Comparison of ENCODE assay signal across 28 cellular contexts in genomic region chr20:8464368-8464767, GRCh38.
A peak's percentile ranks its signal among the peaks of the same experiment; 100 is the strongest.
DNase-seq lines count a peak whose midpoint lies in the region; ATAC-seq, FAIRE-seq and TF ChIP-seq lines count a peak whose summit lies in the region.
"Had no signal": no experiment of that assay in that cellular context is flagged by ENCODE, and none has a peak within 500 bp of the region (broad histone marks: within the 10 kb centered on the region; RNA-seq: fewer than 3 reads in every experiment).

No MANE protein-coding gene starts in this region.

- H3K27me3 Mint-ChIP-seq in activated T-helper 17 cell treated with anti-CD3 and anti-CD28 coated beads, Interleukin-2, amount 50 U/mL, for 72 hours: no peaks in the 10 kb centered on the region
- H3K27me3 Mint-ChIP-seq: activated CD4-positive, alpha-beta T cell treated with anti-CD3 and anti-CD28 coated beads, Interleukin-2, amount 10 ng/mL, durations not matched to agents 7 days and 5 days; activated naive CD8-positive, alpha-beta T cell; natural killer cell treated with Interleukin-12 subunit alpha and Interleukin-12 subunit beta and Interleukin-15 and Interleukin-18, amount 100 ng/mL, for 72 hours; stimulated activated naive CD8-positive, alpha-beta T cell treated with anti-CD3 and anti-CD28 coated beads, Interleukin-15, amount 100 ng/mL, for 72 hours; T-helper 17 cell had no signal

- H3K4me3 ChIP-seq in A549: no peak overlapping the region
- H3K4me3 ChIP-seq: pancreas, right atrium auricular region, tibial nerve had no signal

- POLR2A ChIA-PET in A549 (lab: Yijun Ruan, JAX): no interaction called here

- TF ChIP-seq POLR2A in A549 (IDR thresholded peaks at IDR 0.05; ENCODE audit: low read length): no peak

- no peak overlapping the region for H3K27ac ChIP-seq in A549
- H3K27ac ChIP-seq: pancreas, right atrium auricular region, tibial nerve, VCaP had no signal

- H3K9me3 Mint-ChIP-seq in activated T-helper 17 cell treated with anti-CD3 and anti-CD28 coated beads, Interleukin-2, amount 50 U/mL, for 72 hours: peaks cover 6% of the 10 kb centered on the region
- H3K9me3 Mint-ChIP-seq: activated CD4-positive, alpha-beta T cell treated with anti-CD3 and anti-CD28 coated beads, Interleukin-2, amount 10 ng/mL, durations not matched to agents 7 days and 5 days; natural killer cell treated with Interleukin-12 subunit alpha and Interleukin-12 subunit beta and Interleukin-15 and Interleukin-18, amount 100 ng/mL, for 72 hours had no signal

- WGBS in A549 (ENCODE audit: missing lambda C conversion rate): 48% methylated on average over 2 of the region's 2 CpGs

- no peak overlapping the region for H3K4me2 ChIP-seq in A549

- H3K4me1 Mint-ChIP-seq in activated T-helper 17 cell treated with anti-CD3 and anti-CD28 coated beads, Interleukin-2, amount 50 U/mL, for 72 hours: no peaks in the 10 kb centered on the region
- H3K4me1 Mint-ChIP-seq: activated CD4-positive, alpha-beta T cell treated with anti-CD3 and anti-CD28 coated beads, Interleukin-2, amount 10 ng/mL, durations not matched to agents 7 days and 5 days; endodermal cell; mesothelial cell of epicardium; stimulated activated naive CD8-positive, alpha-beta T cell treated with anti-CD3 and anti-CD28 coated beads, Interleukin-15, amount 100 ng/mL, for 72 hours; T-helper 17 cell had no signal

- DNase-seq in A549 (ENCODE audit: low read depth in 1 of 2, low spot score in 1 of 2) (peak in 1 of 2 experiments; percentile 20), HT1080 (ENCODE audit: low read depth) (peak; percentile 53), iris pigment epithelial cell (ENCODE audit: low read depth) (peak; percentile 21), Ammon's horn (ENCODE audit: low spot score) (no peak), nucleus accumbens (lab: John Stamatoyannopoulos, UW) (no peak)
- DNase-seq: activated CD4-positive, alpha-beta T cell treated with anti-CD3 and anti-CD28 coated beads, Interleukin-2, amount 10 ng/mL, durations not matched to agents 7 days and 5 days; cortex of kidney; endodermal cell; glutamatergic neuron; H7; left cardiac atrium; NCI-H1092; NCI-H1930; NCI-H226; NCI-H82; pancreas; stimulated activated naive CD8-positive, alpha-beta T cell treated with anti-CD3 and anti-CD28 coated beads, Interleukin-15, amount 100 ng/mL, for 72 hours; T-helper 17 cell had no signal

- no peak for FAIRE-seq in A549 (lab: Jason Lieb, UNC)
- FAIRE-seq: A204.1, pancreas had no signal

- H3K36me3 Mint-ChIP-seq in activated T-helper 17 cell treated with anti-CD3 and anti-CD28 coated beads, Interleukin-2, amount 50 U/mL, for 72 hours (ENCODE audit: low read depth): peaks cover 6% of the 10 kb centered on the region
- H3K36me3 Mint-ChIP-seq: activated naive CD8-positive, alpha-beta T cell had no signal

- no peak overlapping the region for H3K27ac Mint-ChIP-seq in activated T-helper 17 cell treated with anti-CD3 and anti-CD28 coated beads, Interleukin-2, amount 50 U/mL, for 72 hours
- H3K27ac Mint-ChIP-seq: activated CD4-positive, alpha-beta T cell treated with anti-CD3 and anti-CD28 coated beads, Interleukin-2, amount 10 ng/mL, durations not matched to agents 7 days and 5 days; activated naive CD8-positive, alpha-beta T cell; endodermal cell; mesothelial cell of epicardium; natural killer cell treated with Interleukin-12 subunit alpha and Interleukin-12 subunit beta and Interleukin-15 and Interleukin-18, amount 100 ng/mL, for 72 hours; stimulated activated naive CD8-positive, alpha-beta T cell treated with anti-CD3 and anti-CD28 coated beads, Interleukin-15, amount 100 ng/mL, for 72 hours; T-helper 17 cell had no signal

- TF ChIP-seq CTCF in A549 (IDR thresholded peaks at IDR 0.05): no peak

- ATAC-seq in A549: no peak
- peak; percentile 34 for ATAC-seq in activated T-helper 17 cell treated with anti-CD3 and anti-CD28 coated beads, Interleukin-2, amount 50 U/mL, for 72 hours (replicated peaks)
- ATAC-seq in GM21390 (IDR thresholded peaks at IDR 0.05; ENCODE audit: unreplicated experiment): no peak
- no peak for ATAC-seq in HG03571 (IDR thresholded peaks at IDR 0.05; ENCODE audit: unreplicated experiment)
- ATAC-seq: left cardiac atrium; natural killer cell treated with Interleukin-12 subunit alpha and Interleukin-12 subunit beta and Interleukin-15 and Interleukin-18, amount 100 ng/mL, for 72 hours; stimulated activated naive CD8-positive, alpha-beta T cell treated with anti-CD3 and anti-CD28 coated beads, Interleukin-15, amount 100 ng/mL, for 72 hours; T-helper 17 cell had no signal

- TF ChIP-seq EP300 in A549 (IDR thresholded peaks at IDR 0.05): no peak

- no peak for TF ChIP-seq RAD21 in A549 (conservative IDR thresholded peaks at IDR 0.05 in 1 of 2, IDR thresholded peaks at IDR 0.05 in 1 of 2)

- H3K9me3 ChIP-seq in A549: no peaks in the 10 kb centered on the region; the same call in 2 of the 3 replicates
- H3K9me3 ChIP-seq: pancreas, right atrium auricular region had no signal

- H3K4me3 Mint-ChIP-seq in activated T-helper 17 cell treated with anti-CD3 and anti-CD28 coated beads, Interleukin-2, amount 50 U/mL, for 72 hours: no peak overlapping the region
- H3K4me3 Mint-ChIP-seq: activated CD4-positive, alpha-beta T cell treated with anti-CD3 and anti-CD28 coated beads, Interleukin-2, amount 10 ng/mL, durations not matched to agents 7 days and 5 days; activated naive CD8-positive, alpha-beta T cell; endodermal cell; mesothelial cell of epicardium; natural killer cell treated with Interleukin-12 subunit alpha and Interleukin-12 subunit beta and Interleukin-15 and Interleukin-18, amount 100 ng/mL, for 72 hours; stimulated activated naive CD8-positive, alpha-beta T cell treated with anti-CD3 and anti-CD28 coated beads, Interleukin-15, amount 100 ng/mL, for 72 hours; T-helper 17 cell had no signal

- H3K4me1 ChIP-seq in A549: no peaks in the 10 kb centered on the region
- H3K4me1 ChIP-seq: pancreas, right atrium auricular region, tibial nerve had no signal

- CTCF ChIA-PET in A549 (lab: Yijun Ruan, JAX): no interaction called here

TF ChIP-seq in A549, 52 proteins besides CTCF, POLR2A, EP300 and RAD21:
- peak; percentile 78 for TF ChIP-seq MAFK (IDR thresholded peaks at IDR 0.05; ENCODE audit: partially characterized antibody)
- peak; percentile 77 for TF ChIP-seq NFE2L2 (conservative IDR thresholded peaks at IDR 0.05; ENCODE audit: low read length)
- TF ChIP-seq MAX (IDR thresholded peaks at IDR 0.05): no peak

Comparison
In these comparisons a context has a peak if more than half of its experiments do, and no peak if none do; other contexts are left out.
1. DNase-seq: peak in HT1080 (single experiment) and iris pigment epithelial cell (single experiment); none in Ammon's horn (single experiment) and nucleus accumbens (0 of 56).